Comparison of ENCODE assay signal across 15 cellular contexts in genomic region chr16:50617630-50618184, GRCh38.
"Had no signal": no experiment of that assay in that cellular context is flagged by ENCODE, and none has a peak within 500 bp of the region (broad histone marks: within the 10 kb centered on the region; RNA-seq: fewer than 3 reads in every experiment).

No MANE protein-coding gene starts in this region.

- H3K4me1 ChIP-seq: colonic mucosa, neural progenitor cell had no signal

- H3K4me2 ChIP-seq: neural progenitor cell had no signal

- H3K4me3 ChIP-seq: body of pancreas, colonic mucosa, neural progenitor cell, psoas muscle, right lobe of liver, spleen, upper lobe of left lung had no signal

- H3K36me3 ChIP-seq: colonic mucosa, neural progenitor cell, right lobe of liver, spleen, upper lobe of left lung had no signal

- H3K27me3 ChIP-seq: body of pancreas, colonic mucosa, right lobe of liver, spleen, upper lobe of left lung had no signal

- H3K9ac ChIP-seq: neural progenitor cell had no signal

- DNase-seq: activated CD4-positive, alpha-beta T cell treated with anti-CD3 and anti-CD28 coated beads, Interleukin-2, amount 50 U/mL, for 48 hours; activated CD8-positive, alpha-beta memory T cell treated with anti-CD3 and anti-CD28 coated beads, Interleukin-2, amount 10 ng/mL, durations not matched to agents 7 days and 5 days; activated effector memory CD4-positive, alpha-beta T cell treated with anti-CD3 and anti-CD28 coated beads, Interleukin-2, amount 50 U/mL, for 16 hours; activated T-cell treated with anti-CD3 and anti-CD28 coated beads, Interleukin-2, amount 50 U/mL, for 4 hours; amniotic stem cell; body of pancreas; central memory CD4-positive, alpha-beta T cell; colonic mucosa; hippocampal formation; psoas muscle; spleen; upper lobe of left lung had no signal

- ATAC-seq: activated CD8-positive, alpha-beta memory T cell treated with anti-CD3 and anti-CD28 coated beads, Interleukin-2, amount 10 ng/mL, durations not matched to agents 7 days and 5 days; body of pancreas; psoas muscle had no signal

- H3K27ac ChIP-seq: body of pancreas, colonic mucosa, neural progenitor cell, psoas muscle, right lobe of liver, spleen had no signal

- H3K9me3 ChIP-seq: body of pancreas, colonic mucosa, psoas muscle, right lobe of liver, spleen, upper lobe of left lung had no signal

- FAIRE-seq: keratinocyte had no signal

- H2AFZ ChIP-seq: neural progenitor cell had no signal
